ENCODE assay signal across 24 cellular contexts in the genomic region with DNA sequence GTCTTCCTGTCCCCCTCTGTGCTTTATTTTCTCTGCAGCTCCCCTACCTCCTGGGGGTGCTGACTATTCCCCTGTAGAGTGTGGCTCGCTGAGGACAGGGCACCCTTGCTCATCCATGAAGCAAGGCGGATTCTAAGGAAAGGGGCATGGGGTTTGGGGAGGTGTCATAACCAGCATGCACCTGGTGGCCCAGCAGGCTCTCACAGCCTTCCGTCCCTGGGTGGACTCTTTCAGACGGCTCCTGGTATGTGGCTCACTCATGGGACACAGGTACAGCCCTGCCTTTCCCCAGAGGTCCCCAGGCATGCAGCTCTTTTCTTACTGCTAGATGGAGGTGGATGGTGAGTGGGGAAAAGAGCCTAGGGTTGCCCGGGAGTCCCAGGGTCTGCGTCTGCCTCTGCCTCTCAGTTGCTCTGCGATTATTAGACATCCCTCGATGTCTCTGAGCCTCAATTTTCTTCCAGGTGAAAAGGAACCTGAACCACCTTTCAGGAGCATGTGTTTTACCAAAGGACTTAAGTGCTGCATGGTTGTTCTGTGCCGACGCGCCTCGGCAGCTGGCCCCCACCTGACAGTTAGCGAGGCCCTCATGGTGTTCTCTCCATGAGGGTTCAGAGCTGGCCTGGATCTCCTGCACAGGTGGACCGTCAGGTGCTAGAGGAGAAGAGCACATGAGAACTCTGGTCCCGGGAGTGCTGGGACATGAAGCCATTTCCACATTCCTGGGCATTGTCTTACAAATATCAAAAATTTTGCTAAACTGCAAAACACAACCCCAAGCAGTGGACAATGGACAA.
"Had no signal": no experiment of that assay in that cellular context is flagged by ENCODE, and none has a peak within 500 bp of the region (broad histone marks: within the 10 kb centered on the region; RNA-seq: fewer than 3 reads in every experiment).

No MANE protein-coding gene starts in this region.

- H3K4me3 Mint-ChIP-seq: activated CD4-positive, alpha-beta T cell treated with anti-CD3 and anti-CD28 coated beads, Interleukin-2, amount 10 ng/mL, durations not matched to agents 24 days and 14 days; activated CD8-positive, alpha-beta T cell treated with anti-CD3 and anti-CD28 coated beads, Interleukin-2, amount 10 ng/mL, durations not matched to agents 7 days and 5 days; memory B cell; nephron; stimulated activated naive CD8-positive, alpha-beta T cell treated with anti-CD3 and anti-CD28 coated beads, Interleukin-15, Interleukin-2, amounts not matched to agents 100 ng/mL and 50 ng/mL, for 24 hours; T-cell; T-helper 2 cell treated with Interferon-gamma antibody and Interleukin-4, amounts not matched to agents 5 μg/mL and 100 μg/mL, for 36 hours had no signal

- DNase-seq: activated CD4-positive, alpha-beta T cell treated with anti-CD3 and anti-CD28 coated beads, Interleukin-2, amount 10 ng/mL, durations not matched to agents 24 days and 14 days; activated CD8-positive, alpha-beta T cell treated with anti-CD3 and anti-CD28 coated beads, Interleukin-2, amount 10 ng/mL, durations not matched to agents 7 days and 5 days; activated effector memory CD4-positive, alpha-beta T cell treated with anti-CD3 and anti-CD28 coated beads, Interleukin-2, amount 50 U/mL, for 16 hours; activated naive CD4-positive, alpha-beta T cell treated with anti-CD3 and anti-CD28 coated beads, Interleukin-2, amount 50 U/mL, for 16 hours; brain microvascular endothelial cell; central memory CD4-positive, alpha-beta T cell; esophagus squamous epithelium; gastrocnemius medialis; hippocampal formation; pancreas; right cardiac atrium; stimulated activated CD4-positive, alpha-beta T cell treated with anti-CD3 and anti-CD28 coated beads, Interleukin-1b, Interleukin-23, amount 100 ng/mL, for 48 hours had no signal

- H3K27me3 ChIP-seq: ascending aorta, brain microvascular endothelial cell, gastrocnemius medialis, tibial nerve, vagina had no signal

- H3K36me3 ChIP-seq: ascending aorta, brain microvascular endothelial cell, esophagus squamous epithelium, gastrocnemius medialis, pancreas, tibial nerve, vagina had no signal

- H3K9me3 Mint-ChIP-seq: nephron; stimulated activated naive CD8-positive, alpha-beta T cell treated with anti-CD3 and anti-CD28 coated beads, Interleukin-15, Interleukin-2, amounts not matched to agents 100 ng/mL and 50 ng/mL, for 24 hours had no signal

- H3K4me1 ChIP-seq: ascending aorta, esophagus squamous epithelium, gastrocnemius medialis, pancreas, tibial nerve, vagina had no signal

- H3K27me3 Mint-ChIP-seq: stimulated activated naive CD8-positive, alpha-beta T cell treated with anti-CD3 and anti-CD28 coated beads, Interleukin-15, Interleukin-2, amounts not matched to agents 100 ng/mL and 50 ng/mL, for 24 hours had no signal

- H3K36me3 Mint-ChIP-seq: memory B cell, T-cell had no signal

- H3K27ac ChIP-seq: ascending aorta, brain microvascular endothelial cell, dorsolateral prefrontal cortex, esophagus squamous epithelium, gastrocnemius medialis, pancreas, skin epidermis, tibial nerve, vagina, VCaP had no signal

- H3K27ac Mint-ChIP-seq: activated CD4-positive, alpha-beta T cell treated with anti-CD3 and anti-CD28 coated beads, Interleukin-2, amount 10 ng/mL, durations not matched to agents 24 days and 14 days; activated CD8-positive, alpha-beta T cell treated with anti-CD3 and anti-CD28 coated beads, Interleukin-2, amount 10 ng/mL, durations not matched to agents 7 days and 5 days; memory B cell; nephron; stimulated activated naive CD8-positive, alpha-beta T cell treated with anti-CD3 and anti-CD28 coated beads, Interleukin-15, Interleukin-2, amounts not matched to agents 100 ng/mL and 50 ng/mL, for 24 hours; T-cell; T-helper 2 cell treated with Interferon-gamma antibody and Interleukin-4, amounts not matched to agents 5 μg/mL and 100 μg/mL, for 36 hours had no signal

- H3K9me3 ChIP-seq: ascending aorta, esophagus squamous epithelium, gastrocnemius medialis, pancreas, vagina had no signal

- ATAC-seq: activated CD4-positive, CD25-positive, alpha-beta regulatory T cell treated with anti-CD3 and anti-CD28 coated beads, Interleukin-2, amount 50 U/mL, for 24 hours; activated CD8-positive, alpha-beta T cell treated with anti-CD3 and anti-CD28 coated beads, Interleukin-2, amount 10 ng/mL, durations not matched to agents 7 days and 5 days; gastrocnemius medialis; pancreas; right cardiac atrium; T-cell had no signal

- H3K4me3 ChIP-seq: ascending aorta, dorsolateral prefrontal cortex, esophagus squamous epithelium, gastrocnemius medialis, pancreas, skin epidermis, tibial nerve, vagina had no signal

- H3K4me1 Mint-ChIP-seq: activated CD4-positive, alpha-beta T cell treated with anti-CD3 and anti-CD28 coated beads, Interleukin-2, amount 10 ng/mL, durations not matched to agents 24 days and 14 days; memory B cell; nephron had no signal
